Comparison of ENCODE assay signal across 23 cellular contexts in the genomic region with DNA sequence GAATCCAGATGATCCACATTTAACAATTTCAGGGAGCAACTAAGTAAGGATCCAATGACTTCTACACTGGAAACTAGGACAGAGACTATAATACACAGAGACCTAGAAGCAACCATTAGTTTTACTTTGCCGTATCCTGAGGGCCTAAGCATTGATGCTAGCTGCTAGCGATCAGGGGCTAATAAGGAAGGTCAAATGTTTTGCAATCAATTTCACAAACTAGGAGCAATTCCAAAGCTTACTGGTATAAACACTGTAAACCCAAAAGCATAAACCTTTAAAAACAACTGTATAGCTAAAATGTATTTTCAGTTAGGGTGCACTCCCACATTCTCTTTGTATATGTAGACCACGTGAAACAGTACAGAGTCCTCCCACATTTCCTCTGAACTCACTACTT.
"Had no signal": no experiment of that assay in that cellular context is flagged by ENCODE, and none has a peak within 500 bp of the region (broad histone marks: within the 10 kb centered on the region; RNA-seq: fewer than 3 reads in every experiment).

No MANE protein-coding gene starts in this region.

- H3K9ac ChIP-seq: SK-N-SH had no signal

- H3K27me3 ChIP-seq: Peyer's patch, SJCRH30 had no signal

- H3K4me1 ChIP-seq: Peyer's patch had no signal

- H3K27ac ChIP-seq: RWPE1, SJCRH30, WERI-Rb-1 had no signal

- ATAC-seq: activated CD4-positive, alpha-beta T cell treated with anti-CD3 and anti-CD28 coated beads for 36 hours; activated T-helper 17 cell treated with anti-CD3 and anti-CD28 coated beads, Interleukin-2, amount 50 U/mL, for 72 hours had no signal

- H3K4me2 ChIP-seq: SK-N-SH had no signal

- H3K4me3 ChIP-seq: Peyer's patch, SJCRH30 had no signal

- DNase-seq: activated CD4-positive, alpha-beta memory T cell treated with anti-CD3 and anti-CD28 coated beads, Interleukin-2, amount 10 ng/mL, durations not matched to agents 7 days and 5 days; activated CD4-positive, alpha-beta T cell treated with anti-CD3 and anti-CD28 coated beads for 36 hours; activated CD4-positive, alpha-beta T cell treated with anti-CD3 and anti-CD28 coated beads, Interleukin-2, amount 50 U/mL, for 1 hour; activated gamma-delta T cell; activated naive CD4-positive, alpha-beta T cell treated with anti-CD3 and anti-CD28 coated beads for 36 hours; activated T-cell treated with anti-CD3 and anti-CD28 coated beads for 4 hours; activated T-cell treated with anti-CD3 and anti-CD28 coated beads, Interleukin-2, amount 50 U/mL, for 48 hours; KG1; MV-4-11; NCI-H1105; NCI-H1436; NCI-H1694 treated with DMSO at 0.1 percent for 48 hours; NCI-H2029 treated with DMSO at 0.1 percent for 48 hours; NCI-H510A treated with DMSO at 0.1 percent for 48 hours; NCI-H69; Peyer's patch; Right ventricle myocardium superior; SJCRH30; SK-N-SH; T-helper 1 cell; WERI-Rb-1 had no signal

- H3K9me3 ChIP-seq: Peyer's patch, SJCRH30, SK-N-SH had no signal

- H3K36me3 ChIP-seq: Peyer's patch, WERI-Rb-1 had no signal
